31 cellular contexts compared by ENCODE assay signal in genomic region chr11:78807351-78807750, GRCh38.
"Had no signal": no experiment of that assay in that cellular context is flagged by ENCODE, and none has a peak within 500 bp of the region (broad histone marks: within the 10 kb centered on the region; RNA-seq: fewer than 3 reads in every experiment).

No MANE protein-coding gene starts in this region.

- H3K9me3 ChIP-seq: adrenal gland, body of pancreas had no signal

- H3K27me3 Mint-ChIP-seq: activated B cell treated with CpG ODN at 0.5 μM for 24 hours; activated CD8-positive, alpha-beta memory T cell treated with anti-CD3 and anti-CD28 coated beads, Interleukin-2, amount 10 ng/mL, durations not matched to agents 7 days and 5 days; activated naive CD4-positive, alpha-beta T cell treated with anti-CD3 and anti-CD28 coated beads, Interleukin-2, amount 50 U/mL, for 24 hours; activated naive CD8-positive, alpha-beta T cell treated with anti-CD3 and anti-CD28 coated beads, Interleukin-2, amount 50 U/mL, for 24 hours had no signal

- H3K36me3 ChIP-seq: adrenal gland, WERI-Rb-1 had no signal

- H3K4me1 Mint-ChIP-seq: activated B cell treated with CpG ODN at 0.5 μM for 24 hours; activated CD8-positive, alpha-beta memory T cell treated with anti-CD3 and anti-CD28 coated beads, Interleukin-2, amount 10 ng/mL, durations not matched to agents 7 days and 5 days; activated naive CD4-positive, alpha-beta T cell treated with anti-CD3 and anti-CD28 coated beads, Interleukin-2, amount 50 U/mL, for 24 hours; activated naive CD8-positive, alpha-beta T cell treated with anti-CD3 and anti-CD28 coated beads for 36 hours; activated naive CD8-positive, alpha-beta T cell treated with anti-CD3 and anti-CD28 coated beads, Interleukin-2, amount 50 U/mL, for 24 hours had no signal

- ATAC-seq: activated CD4-positive, CD25-positive, alpha-beta regulatory T cell treated with anti-CD3 and anti-CD28 coated beads, Interleukin-2, amount 50 U/mL, for 24 hours; activated CD8-positive, alpha-beta memory T cell treated with anti-CD3 and anti-CD28 coated beads, Interleukin-2, amount 10 ng/mL, durations not matched to agents 7 days and 5 days; activated CD8-positive, alpha-beta T cell treated with anti-CD3 and anti-CD28 coated beads, Interleukin-2, amount 10 ng/mL, durations not matched to agents 7 days and 5 days; activated naive CD8-positive, alpha-beta T cell treated with anti-CD3 and anti-CD28 coated beads, Interleukin-2, amount 50 U/mL, for 24 hours; body of pancreas; T-helper 17 cell had no signal

- H3K4me3 ChIP-seq: adrenal gland, body of pancreas had no signal

- H3K4me3 Mint-ChIP-seq: activated B cell treated with CpG ODN at 0.5 μM for 24 hours; activated CD4-positive, alpha-beta memory T cell treated with anti-CD3 and anti-CD28 coated beads for 36 hours; activated CD8-positive, alpha-beta memory T cell treated with anti-CD3 and anti-CD28 coated beads, Interleukin-2, amount 10 ng/mL, durations not matched to agents 7 days and 5 days; activated CD8-positive, alpha-beta T cell treated with anti-CD3 and anti-CD28 coated beads, Interleukin-2, amount 10 ng/mL, durations not matched to agents 7 days and 5 days; activated naive CD4-positive, alpha-beta T cell treated with anti-CD3 and anti-CD28 coated beads for 36 hours; activated naive CD4-positive, alpha-beta T cell treated with anti-CD3 and anti-CD28 coated beads, Interleukin-2, amount 50 U/mL, for 24 hours; activated naive CD8-positive, alpha-beta T cell treated with anti-CD3 and anti-CD28 coated beads for 36 hours; activated naive CD8-positive, alpha-beta T cell treated with anti-CD3 and anti-CD28 coated beads, Interleukin-2, amount 50 U/mL, for 24 hours; activated T-helper 1 cell treated with anti-CD3 and anti-CD28 coated beads, Interleukin-12 subunit alpha, Interleukin-12 subunit beta, Interleukin-2, Interleukin-4 antibody, amounts not matched to agents 30 ng/mL and 10 ng/mL and 1 ng/mL, durations not matched to agents 14 hours and 24 hours and 36 hours; T-helper 17 cell; T-helper 2 cell treated with Interferon-gamma antibody and Interleukin-4, amounts not matched to agents 5 μg/mL and 100 μg/mL, for 36 hours had no signal

- H3K27ac ChIP-seq: body of pancreas, epithelial cell of prostate, WERI-Rb-1 had no signal

- H3K27me3 ChIP-seq: adrenal gland, body of pancreas had no signal

- H3K36me3 Mint-ChIP-seq: activated CD4-positive, alpha-beta memory T cell treated with anti-CD3 and anti-CD28 coated beads for 36 hours; activated CD8-positive, alpha-beta memory T cell treated with anti-CD3 and anti-CD28 coated beads, Interleukin-2, amount 10 ng/mL, durations not matched to agents 7 days and 5 days; activated naive CD4-positive, alpha-beta T cell treated with anti-CD3 and anti-CD28 coated beads, Interleukin-2, amount 50 U/mL, for 24 hours; activated naive CD8-positive, alpha-beta T cell treated with anti-CD3 and anti-CD28 coated beads for 36 hours had no signal

- H3K27ac Mint-ChIP-seq: activated B cell treated with CpG ODN at 0.5 μM for 24 hours; activated CD4-positive, alpha-beta memory T cell treated with anti-CD3 and anti-CD28 coated beads for 36 hours; activated CD8-positive, alpha-beta memory T cell treated with anti-CD3 and anti-CD28 coated beads, Interleukin-2, amount 10 ng/mL, durations not matched to agents 7 days and 5 days; activated CD8-positive, alpha-beta T cell treated with anti-CD3 and anti-CD28 coated beads, Interleukin-2, amount 10 ng/mL, durations not matched to agents 7 days and 5 days; activated naive CD4-positive, alpha-beta T cell treated with anti-CD3 and anti-CD28 coated beads for 36 hours; activated naive CD4-positive, alpha-beta T cell treated with anti-CD3 and anti-CD28 coated beads, Interleukin-2, amount 50 U/mL, for 24 hours; activated naive CD8-positive, alpha-beta T cell treated with anti-CD3 and anti-CD28 coated beads for 36 hours; activated naive CD8-positive, alpha-beta T cell treated with anti-CD3 and anti-CD28 coated beads, Interleukin-2, amount 50 U/mL, for 24 hours; activated T-helper 1 cell treated with anti-CD3 and anti-CD28 coated beads, Interleukin-12 subunit alpha, Interleukin-12 subunit beta, Interleukin-2, Interleukin-4 antibody, amounts not matched to agents 30 ng/mL and 10 ng/mL and 1 ng/mL, durations not matched to agents 14 hours and 24 hours and 36 hours; activated T-helper 2 cell treated with anti-CD3 and anti-CD28 coated beads, Interferon-gamma antibody, Interleukin-2, Interleukin-4, amounts not matched to agents 10 μg/mL and 5 μg/mL and 100 μg/mL, durations not matched to agents 14 hours and 24 hours and 36 hours; T-helper 17 cell; T-helper 2 cell treated with Interferon-gamma antibody and Interleukin-4, amounts not matched to agents 5 μg/mL and 100 μg/mL, for 36 hours had no signal

- DNase-seq: activated B cell treated with CpG ODN at 0.5 μM for 24 hours; activated CD4-positive, alpha-beta memory T cell treated with anti-CD3 and anti-CD28 coated beads for 36 hours; activated CD4-positive, alpha-beta T cell treated with anti-CD3 and anti-CD28 coated beads for 48 hours; activated CD4-positive, alpha-beta T cell treated with anti-CD3 and anti-CD28 coated beads, Interleukin-2, amount 50 U/mL, for 1 hour; activated CD8-positive, alpha-beta memory T cell treated with anti-CD3 and anti-CD28 coated beads, Interleukin-2, amount 10 ng/mL, durations not matched to agents 7 days and 5 days; activated CD8-positive, alpha-beta memory T cell treated with anti-CD3 and anti-CD28 coated beads, Interleukin-2, amount 50 U/mL, for 4 hours; activated CD8-positive, alpha-beta T cell treated with anti-CD3 and anti-CD28 coated beads, Interleukin-2, amount 10 ng/mL, durations not matched to agents 7 days and 5 days; activated effector memory CD4-positive, alpha-beta T cell treated with anti-CD3 and anti-CD28 coated beads, Interleukin-2, amount 50 U/mL, for 16 hours; activated naive CD4-positive, alpha-beta T cell treated with anti-CD3 and anti-CD28 coated beads for 36 hours; activated naive CD8-positive, alpha-beta T cell treated with anti-CD3 and anti-CD28 coated beads for 36 hours; activated naive CD8-positive, alpha-beta T cell treated with anti-CD3 and anti-CD28 coated beads, Interleukin-2, amount 50 U/mL, for 24 hours; activated T-cell treated with anti-CD3 and anti-CD28 coated beads, Interleukin-2, amount 50 U/mL, for 1 hour; activated T-cell treated with anti-CD3 and anti-CD28 coated beads, Interleukin-2, amount 50 U/mL, for 48 hours; adrenal gland; amygdala; aorta; body of pancreas; caudate nucleus; cortex of kidney; effector CD8-positive, alpha-beta T cell; foreskin fibroblast; head of caudate nucleus; T-helper 17 cell; T1000; WERI-Rb-1 had no signal

- H3K9me3 Mint-ChIP-seq: activated B cell treated with CpG ODN at 0.5 μM for 24 hours; activated CD4-positive, alpha-beta memory T cell treated with anti-CD3 and anti-CD28 coated beads for 36 hours; activated naive CD4-positive, alpha-beta T cell treated with anti-CD3 and anti-CD28 coated beads for 36 hours; activated naive CD4-positive, alpha-beta T cell treated with anti-CD3 and anti-CD28 coated beads, Interleukin-2, amount 50 U/mL, for 24 hours; activated naive CD8-positive, alpha-beta T cell treated with anti-CD3 and anti-CD28 coated beads for 36 hours; activated naive CD8-positive, alpha-beta T cell treated with anti-CD3 and anti-CD28 coated beads, Interleukin-2, amount 50 U/mL, for 24 hours; activated T-helper 1 cell treated with anti-CD3 and anti-CD28 coated beads, Interleukin-12 subunit alpha, Interleukin-12 subunit beta, Interleukin-2, Interleukin-4 antibody, amounts not matched to agents 30 ng/mL and 10 ng/mL and 1 ng/mL, durations not matched to agents 14 hours and 24 hours and 36 hours; activated T-helper 2 cell treated with anti-CD3 and anti-CD28 coated beads, Interferon-gamma antibody, Interleukin-2, Interleukin-4, amounts not matched to agents 10 μg/mL and 5 μg/mL and 100 μg/mL, durations not matched to agents 14 hours and 24 hours and 36 hours; T-helper 2 cell treated with Interferon-gamma antibody and Interleukin-4, amounts not matched to agents 5 μg/mL and 100 μg/mL, for 36 hours had no signal
